In genomic region chr5:172695431-172696054, GRCh38 we compare ENCODE assay signal across 14 cellular contexts. TPM values are rescaled to one million over a fixed set of nuclear protein-coding genes. Genes with fewer than 3 reads are reported as not detected.
DNase-seq lines count a peak whose midpoint lies in the region; ATAC-seq and TF ChIP-seq lines count a peak whose summit lies in the region.
"Had no signal": no experiment of that assay in that cellular context is flagged by ENCODE, and none has a peak within 500 bp of the region (broad histone marks: within the 10 kb centered on the region; RNA-seq: fewer than 3 reads in every experiment).

No MANE protein-coding gene starts in this region.

- no peaks in the 10 kb centered on the region for H3K36me3 ChIP-seq in NT2/D1 (ENCODE audit: insufficient read depth, insufficient read length, low read length)
- peaks cover 0 to 7% (median 0%) of the 10 kb centered on the region in 9 donors for H3K36me3 ChIP-seq in heart right ventricle
- no peaks in the 10 kb centered on the region for H3K36me3 ChIP-seq in ovary
- peaks cover 0 to 5% (median 0%) of the 10 kb centered on the region in 3 donors for H3K36me3 ChIP-seq in tibial nerve
- H3K36me3 ChIP-seq: WERI-Rb-1 had no signal

- intact Hi-C loops in heart right ventricle (cut with DNase I) = loop anchor here (2.0 to 10.0 kb wide), 14 partner anchors 27 to 233 kb away; partner anchors contain the start of gene NEURL1B (in 6 of the 10)
- intact Hi-C loops in ovary (cut with DNase I) = loop anchor here (2.0 to 10.0 kb wide), 7 partner anchors 51 to 588 kb away; partner anchors contain the start of gene NEURL1B (in 4 of the 4)

- ATAC-seq in heart right ventricle (peak in 7 of 8 donors; percentile 9 to 35 (median 20)), HG03521 (IDR thresholded peaks at IDR 0.05; ENCODE audit: unreplicated experiment) (no peak)

- H3K9me3 ChIP-seq in NT2/D1 (ENCODE audit: insufficient read depth, low read length) = no peaks in the 10 kb centered on the region
- no peaks in the 10 kb centered on the region for H3K9me3 ChIP-seq in heart right ventricle
- H3K9me3 ChIP-seq in ovary = no peaks in the 10 kb centered on the region
- H3K9me3 ChIP-seq in tibial nerve = no peaks in the 10 kb centered on the region

- TF ChIP-seq EP300 in ovary (IDR thresholded peaks at IDR 0.05) = no peak
- TF ChIP-seq EP300 in tibial nerve (IDR thresholded peaks at IDR 0.05) = no peak

- TF ChIP-seq POLR2A in ovary (IDR thresholded peaks at IDR 0.05) (no peak), tibial nerve (IDR thresholded peaks at IDR 0.05) (no peak)

- TF ChIP-seq CTCF in heart right ventricle (IDR thresholded peaks at IDR 0.05) (no peak), ovary (IDR thresholded peaks at IDR 0.05) (no peak), tibial nerve (IDR thresholded peaks at IDR 0.05) (no peak)

- 39 to 51% methylated on average over 12 of the region's 12 CpGs for WGBS in heart right ventricle, 2 donors
- WGBS in ovary, 3 donors = 13 to 20% (median 16%) methylated on average over 12 of the region's 12 CpGs
- 37 to 58% methylated on average over 11 to 12 of the region's 12 CpGs for WGBS in tibial nerve, 2 donors

- H3K4me1 ChIP-seq in NT2/D1 (ENCODE audit: insufficient read depth, insufficient read length) (peaks cover 13% of the 10 kb centered on the region), heart right ventricle (peaks cover 23 to 87% (median 74%) of the 10 kb centered on the region in 9 donors), ovary (ENCODE audit: insufficient read depth) (peaks cover 29% of the 10 kb centered on the region), tibial nerve (peaks cover 0 to 60% (median 24%) of the 10 kb centered on the region in 4 donors)

- DNase-seq in NT2/D1 (ENCODE audit: low read depth, low spot score) = no peak
- DNase-seq in heart right ventricle = no peak
- DNase-seq in ovary = peak in 3 of 5 donors; percentile 44 to 53 (median 49)
- no peak for DNase-seq in tibial nerve (ENCODE audit: low spot score in 2 of 2)
- no peak for DNase-seq in NCI-H2171 treated with DMSO at 0.1 percent for 48 hours (lab: John Stamatoyannopoulos, UW)
- DNase-seq in hippocampal formation (lab: John Stamatoyannopoulos, UW) = no peak
- DNase-seq: activated gamma-delta T cell treated with Interleukin-2 at 50 U/mL for 16 hours; midbrain; NCI-H1105 treated with DMSO at 0.1 percent for 48 hours; OCI-M1; posterior cingulate gyrus; stimulated activated CD4-positive, alpha-beta T cell treated with anti-CD3 and anti-CD28 coated beads, Interleukin-1b, Interleukin-23, amount 100 ng/mL, for 48 hours; WERI-Rb-1 had no signal

- no peak overlapping the region for H3K4me3 ChIP-seq in NT2/D1 (ENCODE audit: insufficient read length, low read depth)
- H3K4me3 ChIP-seq in heart right ventricle = no peak overlapping the region
- H3K4me3 ChIP-seq in ovary = no peak overlapping the region
- H3K4me3 ChIP-seq in tibial nerve = no peak overlapping the region

- peak overlapping the region; percentile 9 for H3K9ac ChIP-seq in NT2/D1 (ENCODE audit: insufficient read length, low read depth)

- peak overlapping the region; percentile 78 to 92 (median 86) for H3K27ac ChIP-seq in heart right ventricle
- peak overlapping the region; percentile 61 to 73 for H3K27ac ChIP-seq in ovary
- H3K27ac ChIP-seq in tibial nerve = peak overlapping the region; percentile 74 to 97 (median 84)
- H3K27ac ChIP-seq: WERI-Rb-1 had no signal

- H3K27me3 ChIP-seq in NT2/D1 (ENCODE audit: insufficient read depth, insufficient read length) (no peaks in the 10 kb centered on the region), heart right ventricle (no peaks in the 10 kb centered on the region), ovary (no peaks in the 10 kb centered on the region), tibial nerve (no peaks in the 10 kb centered on the region)

RNA-seq across cellular contexts. Expression of gene NEURL1B, which starts 54.5 kb away (rescaled TPM):
- total RNA-seq in heart right ventricle = 10 to 100 TPM; 14.4 to 45.8 (median 21.6) TPM
- 10 to 100 TPM; 16.7 to 29.1 TPM for polyA plus RNA-seq in heart right ventricle
- 10 to 100 TPM; 15.0 to 75.1 (median 36.3) TPM for total RNA-seq in ovary
- polyA plus RNA-seq in ovary = 10 to 100 TPM; 24.2 to 39.0 TPM
- 10 to 100 TPM; 33.6 to 98.8 (median 93.2) TPM for total RNA-seq in tibial nerve

Comparison
In these comparisons a context has a peak if more than half of its experiments do, and no peak if none do; other contexts are left out.
1. DNase-seq: peak in ovary (3 of 5); none in NT2/D1 (single experiment), heart right ventricle (0 of 2), tibial nerve (0 of 2), NCI-H2171 treated with DMSO at 0.1 percent for 48 hours (single experiment) and hippocampal formation (0 of 2).
2. Peak in every context shown above with its lines, with median percentiles within 50 percentile points of each other: H3K27ac ChIP-seq.